ENCODE assay signal across 18 cellular contexts in the genomic region with DNA sequence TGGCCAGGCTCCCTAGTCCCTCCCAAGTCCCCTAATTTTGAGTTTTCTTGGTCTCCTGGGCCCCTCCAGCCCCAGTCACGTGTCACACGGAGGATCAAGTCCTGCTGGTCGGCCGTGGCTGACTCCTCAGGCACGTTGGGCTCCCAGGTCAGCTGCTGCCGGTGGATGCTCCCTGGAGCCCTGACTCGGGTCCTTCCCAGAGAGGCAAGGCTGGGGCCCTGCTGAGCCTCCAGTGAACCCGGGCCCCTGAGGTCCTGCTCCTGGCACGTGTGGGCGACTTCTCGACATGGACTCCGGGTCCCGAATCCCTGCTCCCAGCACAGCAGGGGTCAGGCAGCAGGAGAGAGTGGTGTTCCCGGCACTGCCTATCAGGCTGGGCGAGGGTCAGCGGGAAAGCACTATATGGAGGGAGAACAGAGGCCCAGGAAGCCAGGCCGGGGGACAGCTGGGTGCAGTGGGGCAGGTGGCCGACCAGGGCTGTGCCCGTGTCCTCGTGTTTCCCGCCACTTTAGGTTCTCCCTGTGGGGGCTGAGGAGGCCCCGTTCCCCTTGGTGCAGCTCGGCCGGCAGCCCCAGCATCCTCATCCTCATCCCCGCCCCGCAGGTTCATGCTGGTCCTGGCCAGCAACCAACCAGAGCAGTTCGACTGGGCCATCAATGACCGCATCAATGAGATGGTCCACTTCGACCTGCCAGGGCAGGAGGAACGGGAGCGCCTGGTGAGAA. TPM values are rescaled to one million over a fixed set of nuclear protein-coding genes. Genes with fewer than 3 reads are reported as not detected.
DNase-seq lines count a peak whose midpoint lies in the region; ATAC-seq, FAIRE-seq and TF ChIP-seq lines count a peak whose summit lies in the region.
"Had no signal": no experiment of that assay in that cellular context is flagged by ENCODE, and none has a peak within 500 bp of the region (broad histone marks: within the 10 kb centered on the region; RNA-seq: fewer than 3 reads in every experiment).

No MANE protein-coding gene starts in this region.

- no peak overlapping the region for H4K12ac ChIP-seq in trophoblast cell (ENCODE audit: low read depth, low read length)

- no peaks in the 10 kb centered on the region for H3K27me3 ChIP-seq in K562 (ENCODE audit: control insufficient read depth in 2 of 2, insufficient read depth in 2 of 2, low read length in 2 of 2)
- H3K27me3 ChIP-seq in trophoblast cell (ENCODE audit: insufficient read depth, low read length): no peaks in the 10 kb centered on the region

- no peak overlapping the region for H3K4me3 Mint-ChIP-seq in stimulated activated memory B cell treated with anti-CD40 and anti-IgM and Interleukin-4, amounts not matched to agents 10 μg/mL and 1 μg/mL and 100 μg/mL, for 72 hours
- H3K4me3 Mint-ChIP-seq: CD14-positive monocyte; CD8-positive, alpha-beta T cell; HFFc6; IgD-negative memory B cell had no signal

- H2BK120ac ChIP-seq in trophoblast cell (ENCODE audit: insufficient read depth, low read length, poor library complexity): no peak overlapping the region

- 0 out of 2 replicates have a peak, but pooled peaks have one; percentile 34 for TF ChIP-seq POLR2A in K562 (conservative IDR thresholded peaks at IDR 0.05)

- no peak for FAIRE-seq in K562 (lab: Jason Lieb, UNC)
- FAIRE-seq: A204.1, GM19239, H1 had no signal

- peaks cover 33% of the 10 kb centered on the region for H3K36me3 Mint-ChIP-seq in stimulated activated memory B cell treated with anti-CD40 and anti-IgM and Interleukin-4, amounts not matched to agents 10 μg/mL and 1 μg/mL and 100 μg/mL, for 72 hours

- H3K18ac ChIP-seq in trophoblast cell (ENCODE audit: low read length): no peak overlapping the region

- no peak overlapping the region for H2AFZ ChIP-seq in K562 (ENCODE audit: low read depth, low read length)
- no peak overlapping the region for H2AFZ ChIP-seq in trophoblast cell (ENCODE audit: insufficient read depth, low read length, poor library complexity)

- no peaks in the 10 kb centered on the region; a peak in 2 of 5 replicates for H3K4me1 ChIP-seq in K562 (replicated peaks in 1 of 2; ENCODE audit: control insufficient read depth in 2 of 2, insufficient read depth in 2 of 2, low read length in 2 of 2)
- no peaks in the 10 kb centered on the region for H3K4me1 ChIP-seq in trophoblast cell (ENCODE audit: control insufficient read depth in 1 of 2, insufficient read depth in 2 of 2, low read length in 2 of 2)

- intact Hi-C loops in K562 (cut with micrococcal nuclease): no loop called here

- no peak overlapping the region for H3K4me3 ChIP-seq in K562
- peak overlapping the region; percentile 13 for H3K4me3 ChIP-seq in trophoblast cell (ENCODE audit: low read depth, low read length)

- H3K79me2 ChIP-seq in K562 (ENCODE audit: control insufficient read depth, insufficient read depth, low read length): no peaks in the 10 kb centered on the region
- no peaks in the 10 kb centered on the region for H3K79me2 ChIP-seq in trophoblast cell (ENCODE audit: control insufficient read depth, insufficient read depth, low read length, poor library complexity)

- no peak overlapping the region for H3K4ac ChIP-seq in trophoblast cell (ENCODE audit: low read depth, low read length)

- H4K8ac ChIP-seq in trophoblast cell (ENCODE audit: low read depth, low read length): no peak overlapping the region

- no peaks in the 10 kb centered on the region for H3K9me1 ChIP-seq in K562 (ENCODE audit: control insufficient read depth, insufficient read depth, low read length)

- no peak overlapping the region for H2AK5ac ChIP-seq in trophoblast cell (ENCODE audit: low read length)

- H3K27ac Mint-ChIP-seq in stimulated activated memory B cell treated with anti-CD40 and anti-IgM and Interleukin-4, amounts not matched to agents 10 μg/mL and 1 μg/mL and 100 μg/mL, for 72 hours: no peak overlapping the region
- H3K27ac Mint-ChIP-seq: CD14-positive monocyte; CD8-positive, alpha-beta T cell; HFFc6; IgD-negative memory B cell had no signal

- WGBS in K562 (ENCODE audit: insufficient coverage, low coverage, missing lambda C conversion rate): 96% methylated on average over 28 of the region's 31 CpGs
- WGBS in trophoblast cell (ENCODE audit: extremely low coverage, insufficient coverage, insufficient read length): no CpG with 5 or more reads among the region's 31 CpGs

- H2BK5ac ChIP-seq in trophoblast cell (ENCODE audit: low read depth, low read length, poor library complexity): no peak overlapping the region

- no peak overlapping the region for H3K4me2 ChIP-seq in K562 (ENCODE audit: insufficient read depth, low read length)
- H3K4me2 ChIP-seq in trophoblast cell (ENCODE audit: low read length): no peak overlapping the region

- H3K79me1 ChIP-seq in trophoblast cell (ENCODE audit: low read length): no peaks in the 10 kb centered on the region

- in situ Hi-C loops in K562 (cut with MboI): no loop called here

- no peaks in the 10 kb centered on the region for H3K4me1 Mint-ChIP-seq in stimulated activated memory B cell treated with anti-CD40 and anti-IgM and Interleukin-4, amounts not matched to agents 10 μg/mL and 1 μg/mL and 100 μg/mL, for 72 hours
- H3K4me1 Mint-ChIP-seq: CD14-positive monocyte, IgD-negative memory B cell had no signal

- no peak overlapping the region for H3K14ac ChIP-seq in trophoblast cell (ENCODE audit: low read length)

- BruUV-seq in K562 (replicated peaks; lab: Mats Ljungman, UMichigan): no TSS peak

- DNase-seq in AG20443 (ENCODE audit: low spot score) (peak; percentile 5), GM10266 (ENCODE audit: extremely low spot score) (peak; percentile 7), K562 (ENCODE audit: extremely low read depth in 1 of 4, low spot score in 3 of 4) (peak in 1 of 4 experiments; percentile 9), trophoblast cell (no peak), NOMO-1 (lab: John Stamatoyannopoulos, UW; ENCODE audit: unreplicated experiment in 2 of 2) (no peak), middle frontal gyrus (ENCODE audit: extremely low spot score, low spot score) (no peak)
- DNase-seq: CD8-positive, alpha-beta T cell; COR-L47; DND-41; GDM1; HCEC 1CT; HFFc6 had no signal

- TF ChIP-seq CTCF in GM10266 (IDR thresholded peaks at IDR 0.05; ENCODE audit: control insufficient read depth, insufficient read depth, low read depth, missing control alignments) (no peak), K562 (IDR thresholded peaks at IDR 0.05 in 2 of 3, conservative IDR thresholded peaks at IDR 0.05 in 1 of 3; ENCODE audit: insufficient read depth in 2 of 3, low read depth in 1 of 3, low read length in 3 of 3) (no peak)

- no peak for ATAC-seq in K562
- no peak for ATAC-seq in stimulated activated memory B cell treated with anti-CD40 and anti-IgM and Interleukin-4, amounts not matched to agents 10 μg/mL and 1 μg/mL and 100 μg/mL, for 72 hours
- ATAC-seq: CD8-positive, alpha-beta T cell had no signal

- H3K27ac ChIP-seq in K562 (ENCODE audit: extremely low read depth, low read depth, low read length) (no peak overlapping the region), trophoblast cell (ENCODE audit: low read depth, low read length) (no peak overlapping the region)

- no peak overlapping the region; a peak in 1 of 4 replicates for H3K9ac ChIP-seq in K562 (ENCODE audit: insufficient read depth in 1 of 2, low read depth in 2 of 2, low read length in 2 of 2)
- no peak overlapping the region for H3K9ac ChIP-seq in trophoblast cell (ENCODE audit: low read length)

- peaks cover 20% of the 10 kb centered on the region for H3K9me3 ChIP-seq in K562 (replicated peaks; ENCODE audit: control insufficient read depth, insufficient read depth, low read depth, low read length)
- peaks cover 9% of the 10 kb centered on the region for H3K9me3 ChIP-seq in trophoblast cell (ENCODE audit: insufficient read depth, low read depth, low read length)

- H4K91ac ChIP-seq in trophoblast cell (ENCODE audit: low read depth, low read length): no peak overlapping the region

- no peak overlapping the region for H2BK12ac ChIP-seq in trophoblast cell (ENCODE audit: low read length)

- no peak overlapping the region for H3K23ac ChIP-seq in trophoblast cell (ENCODE audit: low read length)

- POLR2A ChIA-PET in K562 (lab: Yijun Ruan, JAX): no interaction called here

- H3K36me3 ChIP-seq in K562 (ENCODE audit: control insufficient read depth, insufficient read depth, low read length) (peaks cover 69% of the 10 kb centered on the region; the same call in 2 of the 3 replicates), trophoblast cell (ENCODE audit: control insufficient read depth in 1 of 2, insufficient read depth in 2 of 2, low read length in 2 of 2) (peaks cover 55% of the 10 kb centered on the region in 2 experiments)

- H3K27me3 Mint-ChIP-seq in stimulated activated memory B cell treated with anti-CD40 and anti-IgM and Interleukin-4, amounts not matched to agents 10 μg/mL and 1 μg/mL and 100 μg/mL, for 72 hours: no peaks in the 10 kb centered on the region
- H3K27me3 Mint-ChIP-seq: IgD-negative memory B cell had no signal

- no peak for TF ChIP-seq EP300 in K562 (IDR thresholded peaks at IDR 0.05; ENCODE audit: low read length)

- peaks cover 5% of the 10 kb centered on the region for H3K9me3 Mint-ChIP-seq in stimulated activated memory B cell treated with anti-CD40 and anti-IgM and Interleukin-4, amounts not matched to agents 10 μg/mL and 1 μg/mL and 100 μg/mL, for 72 hours

- CTCF ChIA-PET in K562 (lab: Yijun Ruan, JAX; ENCODE audit: low intra/inter-chr PET ratio): no interaction called here

- H4K20me1 ChIP-seq in K562 (replicated peaks; ENCODE audit: control insufficient read depth, insufficient read depth, low read length): no peaks in the 10 kb centered on the region

- TF ChIP-seq RAD21 in K562 (CRISPR knock-in tag; conservative IDR thresholded peaks at IDR 0.05 in 1 of 2, IDR thresholded peaks at IDR 0.05 in 1 of 2): no peak

RNA-seq across cellular contexts. Expression of a gene that starts 13.2 kb away (rescaled TPM):
- 1.2 and 8.3 TPM in 2 replicates for total RNA-seq in K562 (2011; cell fraction: chromatin; rRNA removed; ENCODE audit: low replicate concordance)
- 5.3 and 6.0 TPM in 2 replicates for total RNA-seq in K562 (2011; cell fraction: nucleolus; rRNA removed)
- 2.6 and 6.0 TPM in 2 replicates for total RNA-seq in K562 (2011; cell fraction: nucleoplasm; rRNA removed)
- total RNA-seq in K562 (2014; rRNA removed): 0.78 TPM in 1 of 2 replicates, not detected in the other
- not detected in 2 replicates for total RNA-seq in K562 (2014; rRNA removed; fragmentation: Illumina TruSeq; extraction: Trizol)
- 0.38 and 0.43 TPM in 2 replicates for total RNA-seq in K562 (2015; rRNA removed; fragmentation: Illumina TruSeq; extraction: Trizol)
- 1.3 and 2.0 TPM in 2 replicates for total RNA-seq in K562 (2021)
- 0.24 TPM in 2 replicates for polyA plus RNA-seq in K562 (2011; rRNA removed)
- polyA plus RNA-seq in K562 (2011; cell fraction: cytosol; rRNA removed): 0.46 TPM in 1 of 2 replicates, not detected in the other
- polyA plus RNA-seq in K562 (2011; cell fraction: nucleus; rRNA removed): 3.5 and 8.1 TPM in 2 replicates
- polyA plus RNA-seq in K562 (2012): 1.1 and 3.2 TPM in 2 replicates
- not detected in 2 replicates for polyA plus RNA-seq in K562 (2014; fragmentation: Illumina TruSeq; extraction: Trizol)
- not detected for polyA plus RNA-seq in K562 (2014; fragmentation: Nextera tagmentation; extraction: Ambion mirVana)
- polyA plus RNA-seq in K562 (2014; rRNA removed): 0.28 and 0.94 TPM in 2 replicates
- polyA minus RNA-seq in K562 (2011; rRNA and poly(A)+ RNA removed): not detected in 2 replicates
- not detected in 2 replicates for polyA minus RNA-seq in K562 (2011; cell fraction: cytosol; rRNA and poly(A)+ RNA removed)
- 0.56 and 0.67 TPM in 2 replicates for polyA minus RNA-seq in K562 (2011; cell fraction: nucleus; rRNA and poly(A)+ RNA removed)
- 1.5 and 1.7 TPM in 2 replicates for polyA plus RNA-seq in trophoblast cell (2013)
- polyA plus RNA-seq: CD14-positive monocyte, IgD-negative memory B cell had no signal

RNA-seq across cellular contexts. Expression of a gene that starts 15.3 kb away (rescaled TPM):
- total RNA-seq in K562 (2011; cell fraction: chromatin; rRNA removed; ENCODE audit: low replicate concordance): 54.7 and 190 TPM in 2 replicates
- 155 and 182 TPM in 2 replicates for total RNA-seq in K562 (2011; cell fraction: nucleolus; rRNA removed)
- 64.8 and 77.4 TPM in 2 replicates for total RNA-seq in K562 (2011; cell fraction: nucleoplasm; rRNA removed)
- total RNA-seq in K562 (2014; rRNA removed) (173 and 183 TPM in 2 replicates), K562 (2014; rRNA removed; fragmentation: Illumina TruSeq; extraction: Trizol) (18.6 and 20.2 TPM in 2 replicates), K562 (2015; rRNA removed; fragmentation: Illumina TruSeq; extraction: Trizol) (80.1 and 87.1 TPM in 2 replicates), K562 (2021) (151 and 167 TPM in 2 replicates)
- polyA plus RNA-seq in K562 (2011; rRNA removed) (36.7 and 40.8 TPM in 2 replicates), K562 (2014; fragmentation: Illumina TruSeq; extraction: Trizol) (29.2 and 90.5 TPM in 2 replicates), K562 (2014; fragmentation: Nextera tagmentation; extraction: Ambion mirVana) (1 to 10 TPM in 1 of 2 experiments, under 1 TPM in 1; 0.10 to 1.0 TPM), K562 (2014; rRNA removed) (123 and 131 TPM in 2 replicates)
- polyA plus RNA-seq in K562 (2011; cell fraction: cytosol; rRNA removed): 47.1 and 118 TPM in 2 replicates
- polyA plus RNA-seq in K562 (2011; cell fraction: nucleus; rRNA removed): 98.3 and 162 TPM in 2 replicates
- polyA plus RNA-seq in K562 (2012): 69.9 and 90.0 TPM in 2 replicates
- 14.9 and 33.5 TPM in 2 replicates for polyA minus RNA-seq in K562 (2011; rRNA and poly(A)+ RNA removed)
- polyA minus RNA-seq in K562 (2011; cell fraction: cytosol; rRNA and poly(A)+ RNA removed): 50.2 and 62.0 TPM in 2 replicates
- polyA minus RNA-seq in K562 (2011; cell fraction: nucleus; rRNA and poly(A)+ RNA removed): 28.4 and 31.9 TPM in 2 replicates
- polyA plus RNA-seq in trophoblast cell (2013): 23.7 and 23.9 TPM in 2 replicates

RNA-seq across cellular contexts. Expression of a gene that starts 47.4 kb away (rescaled TPM):
- 158 and 318 TPM in 2 replicates for total RNA-seq in K562 (2011; cell fraction: chromatin; rRNA removed; ENCODE audit: low replicate concordance)
- 177 TPM in 2 replicates for total RNA-seq in K562 (2011; cell fraction: nucleolus; rRNA removed)
- 165 and 176 TPM in 2 replicates for total RNA-seq in K562 (2011; cell fraction: nucleoplasm; rRNA removed)
- 157 and 175 TPM in 2 replicates for total RNA-seq in K562 (2014; rRNA removed)
- total RNA-seq in K562 (2014; rRNA removed; fragmentation: Illumina TruSeq; extraction: Trizol): 75.3 and 77.6 TPM in 2 replicates
- 79.3 and 80.4 TPM in 2 replicates for total RNA-seq in K562 (2015; rRNA removed; fragmentation: Illumina TruSeq; extraction: Trizol)
- total RNA-seq in K562 (2021): 185 and 187 TPM in 2 replicates
- polyA plus RNA-seq in K562 (2011; rRNA removed): 77.5 and 94.6 TPM in 2 replicates
- polyA plus RNA-seq in K562 (2011; cell fraction: cytosol; rRNA removed): 108 and 136 TPM in 2 replicates
- polyA plus RNA-seq in K562 (2011; cell fraction: nucleus; rRNA removed): 118 and 152 TPM in 2 replicates
- 185 and 187 TPM in 2 replicates for polyA plus RNA-seq in K562 (2012)
- polyA plus RNA-seq in K562 (2014; fragmentation: Illumina TruSeq; extraction: Trizol): 184 and 187 TPM in 2 replicates
- polyA plus RNA-seq in K562 (2014; fragmentation: Nextera tagmentation; extraction: Ambion mirVana): 10 to 100 TPM; 70.8 to 90.8 TPM
- 201 and 217 TPM in 2 replicates for polyA plus RNA-seq in K562 (2014; rRNA removed)
- 79.6 and 115 TPM in 2 replicates for polyA minus RNA-seq in K562 (2011; rRNA and poly(A)+ RNA removed)
- 73.7 and 101 TPM in 2 replicates for polyA minus RNA-seq in K562 (2011; cell fraction: cytosol; rRNA and poly(A)+ RNA removed)
- 42.8 and 44.6 TPM in 2 replicates for polyA minus RNA-seq in K562 (2011; cell fraction: nucleus; rRNA and poly(A)+ RNA removed)
- polyA plus RNA-seq in trophoblast cell (2013): 206 and 207 TPM in 2 replicates

RNA-seq across cellular contexts. Expression of a gene that starts 55.7 kb away (rescaled TPM):
- total RNA-seq in K562 (2011; cell fraction: chromatin; rRNA removed; ENCODE audit: low replicate concordance): 197 and 522 TPM in 2 replicates
- total RNA-seq in K562 (2011; cell fraction: nucleolus; rRNA removed): 417 and 489 TPM in 2 replicates
- total RNA-seq in K562 (2011; cell fraction: nucleoplasm; rRNA removed): 246 and 263 TPM in 2 replicates
- 106 and 126 TPM in 2 replicates for total RNA-seq in K562 (2014; rRNA removed)
- 10.3 and 15.6 TPM in 2 replicates for total RNA-seq in K562 (2014; rRNA removed; fragmentation: Illumina TruSeq; extraction: Trizol)
- total RNA-seq in K562 (2015; rRNA removed; fragmentation: Illumina TruSeq; extraction: Trizol): 43.2 and 45.2 TPM in 2 replicates
- 92.0 and 93.4 TPM in 2 replicates for total RNA-seq in K562 (2021)
- 27.7 and 27.9 TPM in 2 replicates for polyA plus RNA-seq in K562 (2011; rRNA removed)
- polyA plus RNA-seq in K562 (2011; cell fraction: cytosol; rRNA removed): 18.3 and 42.9 TPM in 2 replicates
- polyA plus RNA-seq in K562 (2011; cell fraction: nucleus; rRNA removed): 168 and 341 TPM in 2 replicates
- 31.9 and 52.8 TPM in 2 replicates for polyA plus RNA-seq in K562 (2012)
- 18.9 and 42.2 TPM in 2 replicates for polyA plus RNA-seq in K562 (2014; fragmentation: Illumina TruSeq; extraction: Trizol)
- under 1 TPM; 0.07 to 0.77 TPM for polyA plus RNA-seq in K562 (2014; fragmentation: Nextera tagmentation; extraction: Ambion mirVana)
- polyA plus RNA-seq in K562 (2014; rRNA removed): 113 and 117 TPM in 2 replicates
- 6.7 and 14.8 TPM in 2 replicates for polyA minus RNA-seq in K562 (2011; rRNA and poly(A)+ RNA removed)
- 23.6 and 41.7 TPM in 2 replicates for polyA minus RNA-seq in K562 (2011; cell fraction: cytosol; rRNA and poly(A)+ RNA removed)
- 44.3 and 53.4 TPM in 2 replicates for polyA minus RNA-seq in K562 (2011; cell fraction: nucleus; rRNA and poly(A)+ RNA removed)
- 23.5 and 23.7 TPM in 2 replicates for polyA plus RNA-seq in trophoblast cell (2013)

Comparison
In these comparisons a context has a peak if more than half of its experiments do, and no peak if none do; other contexts are left out.
1. DNase-seq: peak in AG20443 (single experiment) and GM10266 (single experiment); none in trophoblast cell (0 of 2), NOMO-1 (0 of 2) and middle frontal gyrus (single experiment).